1 cellular context compared by ENCODE assay signal in genomic region chr4:173432430-173432829, GRCh38.
TF ChIP-seq lines count a peak whose summit lies in the region.

No MANE protein-coding gene starts in this region.

TF ChIP-seq in K562, 482 proteins besides CTCF, POLR2A, EP300 and RAD21:
- TF ChIP-seq USF2 (CRISPR knock-in tag; IDR thresholded peaks at IDR 0.05) (no peak), FOXK1 (CRISPR knock-in tag; IDR thresholded peaks at IDR 0.05; ENCODE audit: borderline replicate concordance) (no peak)
TF ChIP-seq in K562: peak in this region for 0.
